ENCODE assay signal across 24 cellular contexts in genomic region chr21:45839274-45839673, GRCh38.
DNase-seq lines count a peak whose midpoint lies in the region; ATAC-seq and TF ChIP-seq lines count a peak whose summit lies in the region.
"Had no signal": no experiment of that assay in that cellular context is flagged by ENCODE, and none has a peak within 500 bp of the region (broad histone marks: within the 10 kb centered on the region; RNA-seq: fewer than 3 reads in every experiment).

No MANE protein-coding gene starts in this region.

- BruUV-seq in OCI-LY7 (replicated peaks; lab: Mats Ljungman, UMichigan), result no TSS peak

- DNase-seq in A172 (ENCODE audit: low spot score), result peak; percentile 42
- DNase-seq in HS-27A (ENCODE audit: low read depth), result peak; percentile 15
- no peak for DNase-seq in SK-N-MC (ENCODE audit: low read depth, low spot score)
- peak; percentile 24 for DNase-seq in fibroblast of mammary gland (ENCODE audit: low read depth)
- no peak for DNase-seq in OCI-LY7 (ENCODE audit: low spot score)
- DNase-seq in SHP77 (lab: John Stamatoyannopoulos, UW), result no peak
- DNase-seq in activated CD8-positive, alpha-beta T cell treated with anti-CD3 and anti-CD28 coated beads for 36 hours, result no peak
- DNase-seq: activated B cell treated with CpG ODN at 0.5 μM for 24 hours; activated CD4-positive, alpha-beta T cell treated with anti-CD3 and anti-CD28 coated beads, Interleukin-2, amount 50 U/mL, for 4 hours; activated CD8-positive, alpha-beta memory T cell treated with anti-CD3 and anti-CD28 coated beads, Interleukin-2, amount 50 U/mL, for 4 hours; CD8-positive, alpha-beta memory T cell; DMS53; foreskin melanocyte; left ventricle myocardium inferior; MV-4-11; naive thymus-derived CD8-positive, alpha-beta T cell; NCI-H1694; NCI-H2171; NCI-H524 treated with DMSO at 0.1 percent for 48 hours; substantia nigra had no signal

- H3K9me2 ChIP-seq in OCI-LY7 (ENCODE audit: insufficient read depth, low read length), result no peaks in the 10 kb centered on the region

- H3K36me3 ChIP-seq in SK-N-MC (ENCODE audit: insufficient read depth, low read length), result no peaks in the 10 kb centered on the region; the same call in 1 of the 2 replicates
- no peaks in the 10 kb centered on the region for H3K36me3 ChIP-seq in OCI-LY7 (ENCODE audit: insufficient read depth, low read length)
- H3K36me3 ChIP-seq: left ventricle myocardium inferior had no signal

- H3K9me3 ChIP-seq in SK-N-MC (ENCODE audit: low read depth, low read length), result no peaks in the 10 kb centered on the region
- H3K9me3 ChIP-seq in OCI-LY7 (ENCODE audit: low read length), result no peaks in the 10 kb centered on the region

- H4K20me1 ChIP-seq in OCI-LY7 (ENCODE audit: insufficient read depth, low read length), result no peaks in the 10 kb centered on the region

- ATAC-seq in HG03457 (IDR thresholded peaks at IDR 0.05; ENCODE audit: unreplicated experiment), result no peak
- ATAC-seq in activated CD8-positive, alpha-beta T cell treated with anti-CD3 and anti-CD28 coated beads for 36 hours, result no peak
- ATAC-seq: naive thymus-derived CD8-positive, alpha-beta T cell; stimulated activated effector memory CD8-positive, alpha-beta T cell treated with anti-CD3 and anti-CD28 coated beads, Interleukin-12 subunit alpha, Interleukin-12 subunit beta, amount 100 ng/mL, for 72 hours had no signal

- H3K4me3 ChIP-seq in SK-N-MC, result 0 out of 2 replicates have a peak overlapping the region, but pooled peaks have one; percentile 16
- no peak overlapping the region for H3K4me3 ChIP-seq in fibroblast of mammary gland (ENCODE audit: control insufficient read depth, low read depth, low read length)
- no peak overlapping the region for H3K4me3 ChIP-seq in OCI-LY7 (ENCODE audit: low read depth, low read length, poor library complexity, severe bottlenecking)
- H3K4me3 ChIP-seq: left ventricle myocardium inferior had no signal

- intact Hi-C loops in OCI-LY7 (cut with micrococcal nuclease; ENCODE audit: unreplicated experiment), result no loop called here
- intact Hi-C loops in activated CD8-positive, alpha-beta T cell treated with anti-CD3 and anti-CD28 coated beads for 36 hours (cut with micrococcal nuclease), result no loop called here

- H3K4me1 ChIP-seq in OCI-LY7 (ENCODE audit: insufficient read depth, low read length, poor library complexity, severe bottlenecking), result no peaks in the 10 kb centered on the region
- H3K4me1 ChIP-seq: left ventricle myocardium inferior had no signal

- no peak overlapping the region for H2AFZ ChIP-seq in OCI-LY7 (ENCODE audit: low read length)

- H3K9ac ChIP-seq in SK-N-MC (ENCODE audit: insufficient read length), result no peak overlapping the region

- H3K27ac Mint-ChIP-seq in activated CD8-positive, alpha-beta T cell treated with anti-CD3 and anti-CD28 coated beads for 36 hours, result no peak overlapping the region
- H3K27ac Mint-ChIP-seq: activated B cell treated with CpG ODN at 0.5 μM for 24 hours; activated naive CD8-positive, alpha-beta T cell; activated T-helper 2 cell treated with anti-CD3 and anti-CD28 coated beads, Interferon-gamma antibody, Interleukin-2, Interleukin-4, amounts not matched to agents 10 μg/mL and 5 μg/mL and 100 μg/mL, durations not matched to agents 14 hours and 24 hours and 36 hours; CD8-positive, alpha-beta memory T cell; stimulated activated effector memory CD8-positive, alpha-beta T cell treated with anti-CD3 and anti-CD28 coated beads, Interleukin-12 subunit alpha, Interleukin-12 subunit beta, amount 100 ng/mL, for 72 hours had no signal

- H3K27ac ChIP-seq in SK-N-MC (peak overlapping the region; percentile 86), OCI-LY7 (ENCODE audit: low read depth, low read length, poor library complexity, severe bottlenecking) (no peak overlapping the region)
- H3K27ac ChIP-seq: left ventricle myocardium inferior had no signal

- H3K4me1 Mint-ChIP-seq in activated CD8-positive, alpha-beta T cell treated with anti-CD3 and anti-CD28 coated beads for 36 hours (ENCODE audit: low read depth), result no peaks in the 10 kb centered on the region
- H3K4me1 Mint-ChIP-seq: activated B cell treated with CpG ODN at 0.5 μM for 24 hours; CD8-positive, alpha-beta memory T cell; stimulated activated effector memory CD8-positive, alpha-beta T cell treated with anti-CD3 and anti-CD28 coated beads, Interleukin-12 subunit alpha, Interleukin-12 subunit beta, amount 100 ng/mL, for 72 hours had no signal

- peaks cover 2% of the 10 kb centered on the region for H3K36me3 Mint-ChIP-seq in activated CD8-positive, alpha-beta T cell treated with anti-CD3 and anti-CD28 coated beads for 36 hours (ENCODE audit: low read depth)
- H3K36me3 Mint-ChIP-seq: stimulated activated effector memory CD8-positive, alpha-beta T cell treated with anti-CD3 and anti-CD28 coated beads, Interleukin-12 subunit alpha, Interleukin-12 subunit beta, amount 100 ng/mL, for 72 hours had no signal

- peaks cover 4% of the 10 kb centered on the region for H3K9me3 Mint-ChIP-seq in activated CD8-positive, alpha-beta T cell treated with anti-CD3 and anti-CD28 coated beads for 36 hours

- H3K4me3 Mint-ChIP-seq in activated CD8-positive, alpha-beta T cell treated with anti-CD3 and anti-CD28 coated beads for 36 hours, result no peak overlapping the region
- H3K4me3 Mint-ChIP-seq: activated B cell treated with CpG ODN at 0.5 μM for 24 hours; activated naive CD8-positive, alpha-beta T cell; CD8-positive, alpha-beta memory T cell; naive thymus-derived CD8-positive, alpha-beta T cell; stimulated activated effector memory CD8-positive, alpha-beta T cell treated with anti-CD3 and anti-CD28 coated beads, Interleukin-12 subunit alpha, Interleukin-12 subunit beta, amount 100 ng/mL, for 72 hours had no signal

- TF ChIP-seq CTCF in fibroblast of mammary gland (conservative IDR thresholded peaks at IDR 0.05; ENCODE audit: control insufficient read depth, insufficient read depth, low read depth, low read length), result no peak
- no peak for TF ChIP-seq CTCF in OCI-LY7 (conservative IDR thresholded peaks at IDR 0.05; ENCODE audit: low read length)
- no peak for TF ChIP-seq CTCF in activated CD8-positive, alpha-beta T cell treated with anti-CD3 and anti-CD28 coated beads for 36 hours (IDR thresholded peaks at IDR 0.05)

- H3K4me2 ChIP-seq in OCI-LY7 (ENCODE audit: low read length), result no peak overlapping the region

- POLR2A ChIA-PET in OCI-LY7 (lab: Charles Lee), result no interaction called here
- POLR2A ChIA-PET in activated CD8-positive, alpha-beta T cell treated with anti-CD3 and anti-CD28 coated beads for 36 hours (lab: Charles Lee), result interaction anchor here (1.2 kb wide), 1 partner anchor 10 kb away, joined by 3 read pairs; no protein-coding TSS in a partner anchor

- H3K79me2 ChIP-seq in OCI-LY7 (ENCODE audit: insufficient read depth, low read depth, low read length), result no peaks in the 10 kb centered on the region

- CTCF ChIA-PET in OCI-LY7 (lab: Charles Lee; ENCODE audit: unreplicated experiment), result no interaction called here
- CTCF ChIA-PET in activated CD8-positive, alpha-beta T cell treated with anti-CD3 and anti-CD28 coated beads for 36 hours (lab: Charles Lee), result no interaction called here

- no peaks in the 10 kb centered on the region for H3K27me3 Mint-ChIP-seq in activated CD8-positive, alpha-beta T cell treated with anti-CD3 and anti-CD28 coated beads for 36 hours
- H3K27me3 Mint-ChIP-seq: activated naive CD8-positive, alpha-beta T cell had no signal

Comparison
In these comparisons a context has a peak if more than half of its experiments do, and no peak if none do; other contexts are left out.
1. DNase-seq: peak in A172 (single experiment), HS-27A (single experiment) and fibroblast of mammary gland (single experiment); none in SK-N-MC (single experiment), OCI-LY7 (single experiment), SHP77 (0 of 2) and activated CD8-positive, alpha-beta T cell treated with anti-CD3 and anti-CD28 coated beads for 36 hours (single experiment).